ENCODE assay signal across 1 cellular context in genomic region chr14:104697317-104697703, GRCh38.
TF ChIP-seq lines count a peak whose summit lies in the region.

No MANE protein-coding gene starts in this region.

TF ChIP-seq in IMR-90, 13 proteins besides CTCF, POLR2A, EP300 and RAD21 (continued from another document):
- TF ChIP-seq CEBPB (IDR thresholded peaks at IDR 0.05; ENCODE audit: low read depth, low read length) (no peak), BHLHE40 (IDR thresholded peaks at IDR 0.05; ENCODE audit: low read depth, low read length) (no peak), MAFK (IDR thresholded peaks at IDR 0.05; ENCODE audit: low read depth, low read length) (no peak), MAZ (IDR thresholded peaks at IDR 0.05; ENCODE audit: borderline replicate concordance, low read depth, low read length) (no peak), CHD1 (IDR thresholded peaks at IDR 0.05; ENCODE audit: low read depth, low read length) (no peak), RCOR1 (IDR thresholded peaks at IDR 0.05; ENCODE audit: insufficient replicate concordance, low read length) (no peak), FOS (IDR thresholded peaks at IDR 0.05; ENCODE audit: low read depth, low read length) (no peak), RFX5 (IDR thresholded peaks at IDR 0.05; ENCODE audit: low read depth, low read length) (no peak), MXI1 (IDR thresholded peaks at IDR 0.05; ENCODE audit: borderline replicate concordance, low read depth, low read length) (no peak), NFE2L2 (IDR thresholded peaks at IDR 0.05; ENCODE audit: low read depth, low read length) (no peak), SMC3 (IDR thresholded peaks at IDR 0.05; ENCODE audit: low read depth, low read length) (no peak)
- TF ChIP-seq, protein P1, sequence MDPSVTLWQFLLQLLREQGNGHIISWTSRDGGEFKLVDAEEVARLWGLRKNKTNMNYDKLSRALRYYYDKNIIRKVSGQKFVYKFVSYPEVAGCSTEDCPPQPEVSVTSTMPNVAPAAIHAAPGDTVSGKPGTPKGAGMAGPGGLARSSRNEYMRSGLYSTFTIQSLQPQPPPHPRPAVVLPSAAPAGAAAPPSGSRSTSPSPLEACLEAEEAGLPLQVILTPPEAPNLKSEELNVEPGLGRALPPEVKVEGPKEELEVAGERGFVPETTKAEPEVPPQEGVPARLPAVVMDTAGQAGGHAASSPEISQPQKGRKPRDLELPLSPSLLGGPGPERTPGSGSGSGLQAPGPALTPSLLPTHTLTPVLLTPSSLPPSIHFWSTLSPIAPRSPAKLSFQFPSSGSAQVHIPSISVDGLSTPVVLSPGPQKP (IDR thresholded peaks at IDR 0.05; ENCODE audit: borderline replicate concordance, low read depth, low read length) = no peak
